In the genomic region with DNA sequence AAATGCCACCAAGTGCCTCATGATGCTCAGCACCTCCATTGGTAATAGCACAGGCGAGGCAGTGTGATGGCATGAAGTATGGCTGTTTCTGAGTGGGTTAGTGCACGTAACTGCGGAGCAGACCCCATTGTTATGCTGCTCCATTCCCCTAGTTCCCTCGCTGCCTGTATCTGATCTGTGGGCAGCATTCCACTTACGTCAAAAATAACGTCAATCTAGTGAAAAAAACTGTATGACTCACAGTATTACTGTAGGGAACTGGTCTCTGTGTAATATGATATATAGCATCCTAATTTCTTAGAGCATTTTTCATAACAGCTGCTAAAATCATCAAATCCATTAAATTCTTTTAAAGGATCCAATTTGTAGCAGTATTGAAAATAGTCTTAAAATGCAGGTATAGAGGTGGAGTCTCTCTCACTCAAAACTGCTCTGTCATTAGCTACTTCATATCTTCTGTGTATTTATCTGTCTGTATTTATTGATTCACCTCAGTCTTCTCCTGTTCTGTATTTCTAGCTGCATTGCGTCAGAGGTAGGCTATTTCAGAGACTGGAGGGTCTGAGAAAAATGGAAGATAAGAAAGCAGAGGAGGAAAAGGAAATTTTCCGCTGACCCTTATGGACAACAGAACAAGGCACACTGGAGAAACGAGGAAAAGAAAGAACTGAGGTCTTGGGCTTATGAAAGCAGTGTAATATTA, we compare ENCODE assay signal across 17 cellular contexts. TPM values are rescaled to one million over a fixed set of nuclear protein-coding genes. Genes with fewer than 3 reads are reported as not detected.
DNase-seq lines count a peak whose midpoint lies in the region; ATAC-seq and TF ChIP-seq lines count a peak whose summit lies in the region.
"Had no signal": no experiment of that assay in that cellular context is flagged by ENCODE, and none has a peak within 500 bp of the region (broad histone marks: within the 10 kb centered on the region; RNA-seq: fewer than 3 reads in every experiment).

No MANE protein-coding gene starts in this region.

- DNase-seq in HPDE6-E6E7 (ENCODE audit: extremely low spot score) (peak; percentile 29), SJCRH30 (peak; percentile 56 to 79), fibroblast of lung (ENCODE audit: low read depth in 2 of 2) (peak; percentile 78 to 80), skeletal muscle cell (ENCODE audit: low read depth) (peak; percentile 76), LoVo (ENCODE audit: low spot score) (no peak)
- DNase-seq: activated CD4-positive, alpha-beta memory T cell treated with anti-CD3 and anti-CD28 coated beads for 36 hours; naive B cell; NCI-H1436 treated with DMSO at 0.1 percent for 48 hours; NCI-H524 treated with DMSO at 0.1 percent for 48 hours; right cardiac atrium; stimulated activated naive CD4-positive, alpha-beta T cell had no signal

- no peak for TF ChIP-seq CTCF in fibroblast of lung (conservative IDR thresholded peaks at IDR 0.05 in 1 of 2, IDR thresholded peaks at IDR 0.05 in 1 of 2; ENCODE audit: low read depth in 1 of 2, low read length in 2 of 2)

- H3K79me2 ChIP-seq in fibroblast of lung (ENCODE audit: control insufficient read depth, insufficient read depth, low read length), result no peaks in the 10 kb centered on the region

- no peak overlapping the region for H3K4me3 ChIP-seq in SJCRH30
- no peak overlapping the region for H3K4me3 ChIP-seq in fibroblast of lung (replicated peaks in 1 of 4; ENCODE audit: control extremely low read depth in 1 of 4, insufficient read depth in 1 of 4, low read depth in 3 of 4, low read length in 4 of 4)
- no peak overlapping the region for H3K4me3 ChIP-seq in skeletal muscle cell (ENCODE audit: low read depth, low read length)
- H3K4me3 ChIP-seq: BLaER1 treated with 17β-estradiol and CSF1 and Interleukin-3, amounts not matched to agents 10 nM and 100 nM had no signal

- H3K4me1 ChIP-seq in SJCRH30, result peaks cover 37% of the 10 kb centered on the region
- H3K4me1 ChIP-seq in fibroblast of lung (ENCODE audit: control insufficient read depth, extremely low read depth, insufficient read depth, low read length), result no peaks in the 10 kb centered on the region
- H3K4me1 ChIP-seq: BLaER1 treated with 17β-estradiol and CSF1 and Interleukin-3, amounts not matched to agents 10 nM and 100 nM had no signal

- H3K27ac ChIP-seq in SJCRH30, result peak overlapping the region; percentile 66
- no peak overlapping the region for H3K27ac ChIP-seq in fibroblast of lung (ENCODE audit: insufficient read depth, low read length)
- H3K27ac ChIP-seq: BLaER1 treated with 17β-estradiol and CSF1 and Interleukin-3, amounts not matched to agents 10 nM and 100 nM had no signal

- H2AFZ ChIP-seq in fibroblast of lung (ENCODE audit: low read length), result no peak overlapping the region

- H3K36me3 ChIP-seq in SJCRH30 (no peaks in the 10 kb centered on the region), fibroblast of lung (ENCODE audit: control insufficient read depth, insufficient read depth, low read length) (no peaks in the 10 kb centered on the region)
- H3K36me3 ChIP-seq: BLaER1 treated with 17β-estradiol and CSF1 and Interleukin-3, amounts not matched to agents 10 nM and 100 nM had no signal

- H3K27me3 ChIP-seq in SJCRH30 (no peaks in the 10 kb centered on the region), fibroblast of lung (ENCODE audit: control insufficient read depth, insufficient read depth, low read length) (no peaks in the 10 kb centered on the region)
- H3K27me3 ChIP-seq: BLaER1 treated with 17β-estradiol and CSF1 and Interleukin-3, amounts not matched to agents 10 nM and 100 nM had no signal

- ATAC-seq in GM19467 (IDR thresholded peaks at IDR 0.05; ENCODE audit: unreplicated experiment) (no peak), HG02840 (IDR thresholded peaks at IDR 0.05; ENCODE audit: low FRiP score, unreplicated experiment) (no peak), HG02678 (IDR thresholded peaks at IDR 0.05; ENCODE audit: unreplicated experiment) (no peak)
- ATAC-seq: activated T-helper 17 cell treated with anti-CD3 and anti-CD28 coated beads, Interleukin-2, amount 50 U/mL, for 72 hours had no signal

- no peak overlapping the region for H3K9ac ChIP-seq in fibroblast of lung (ENCODE audit: insufficient read depth, low read length)
- H3K9ac ChIP-seq: BLaER1 treated with 17β-estradiol and CSF1 and Interleukin-3, amounts not matched to agents 10 nM and 100 nM had no signal

- no peaks in the 10 kb centered on the region for H4K20me1 ChIP-seq in fibroblast of lung (ENCODE audit: control insufficient read depth, extremely low read depth, insufficient read depth, low read length)
- H4K20me1 ChIP-seq: BLaER1 treated with 17β-estradiol and CSF1 and Interleukin-3, amounts not matched to agents 10 nM and 100 nM had no signal

- H3K4me2 ChIP-seq in fibroblast of lung (ENCODE audit: extremely low read depth, insufficient read depth, low read length), result no peak overlapping the region
- H3K4me2 ChIP-seq: BLaER1 treated with 17β-estradiol and CSF1 and Interleukin-3, amounts not matched to agents 10 nM and 100 nM had no signal

- no peaks in the 10 kb centered on the region for H3K9me3 ChIP-seq in SJCRH30 (replicated peaks)
- H3K9me3 ChIP-seq in fibroblast of lung (ENCODE audit: control insufficient read depth, insufficient read depth, low read depth, low read length), result no peaks in the 10 kb centered on the region
- H3K9me3 ChIP-seq: BLaER1 treated with 17β-estradiol and CSF1 and Interleukin-3, amounts not matched to agents 10 nM and 100 nM had no signal

RNA-seq across cellular contexts. Expression of gene PON1, which starts 60.0 kb away (rescaled TPM):
- total RNA-seq in SJCRH30 (2014; rRNA removed; shearing (Covaris generic)), result 0.28 and 0.84 TPM in 2 replicates
- total RNA-seq in fibroblast of lung, result not detected in 2 replicates
- polyA plus RNA-seq in fibroblast of lung, result not detected in 2 replicates
- not detected in 2 replicates for polyA plus RNA-seq in fibroblast of lung (2012)
- polyA minus RNA-seq in fibroblast of lung (ENCODE audit: low replicate concordance), result not detected in 2 replicates
- total RNA-seq: activated CD4-positive, alpha-beta memory T cell treated with anti-CD3 and anti-CD28 coated beads for 36 hours; activated T-helper 17 cell treated with anti-CD3 and anti-CD28 coated beads, Interleukin-2, amount 50 U/mL, for 72 hours; urinary bladder had no signal
- polyA plus RNA-seq: right cardiac atrium had no signal
